Comparison of ENCODE assay signal across 11 cellular contexts in genomic region chr11:9726313-9727022, GRCh38.
DNase-seq lines count a peak whose midpoint lies in the region; ATAC-seq and TF ChIP-seq lines count a peak whose summit lies in the region.
"Had no signal": no experiment of that assay in that cellular context is flagged by ENCODE, and none has a peak within 500 bp of the region (broad histone marks: within the 10 kb centered on the region; RNA-seq: fewer than 3 reads in every experiment).

No MANE protein-coding gene starts in this region.

- ATAC-seq in HG03103 (IDR thresholded peaks at IDR 0.05; ENCODE audit: low read depth, unreplicated experiment) (peak; percentile 43), lower lobe of right lung (peak; percentile 42 to 88), gastroesophageal sphincter (no peak), GM21619 (IDR thresholded peaks at IDR 0.05; ENCODE audit: unreplicated experiment) (no peak)
- ATAC-seq: activated T-cell treated with anti-CD3 and anti-CD28 coated beads, Interleukin-2, amount 50 U/mL, for 72 hours had no signal

- peak overlapping the region; percentile 48 for H3K4me2 ChIP-seq in DOHH2 (ENCODE audit: low read length)

- H3K36me3 ChIP-seq in DOHH2 (ENCODE audit: control insufficient read depth, low read length) = peaks cover 95% of the 10 kb centered on the region
- peaks cover 43% of the 10 kb centered on the region for H3K36me3 ChIP-seq in lower lobe of right lung
- peaks cover 0 to 47% of the 10 kb centered on the region in 2 donors for H3K36me3 ChIP-seq in gastroesophageal sphincter

- H3K27me3 ChIP-seq in DOHH2 (ENCODE audit: control insufficient read depth, low read length) (no peaks in the 10 kb centered on the region), lower lobe of right lung (ENCODE audit: low read depth) (no peaks in the 10 kb centered on the region), gastroesophageal sphincter (no peaks in the 10 kb centered on the region)
- H3K27me3 ChIP-seq: esophagus muscularis mucosa had no signal

- peaks cover 96% of the 10 kb centered on the region for H3K79me2 ChIP-seq in DOHH2 (ENCODE audit: control insufficient read depth, low read length)
- H3K79me2 ChIP-seq: parathyroid adenoma had no signal

- peaks cover 6% of the 10 kb centered on the region; the same call in 1 of the 2 replicates for H4K20me1 ChIP-seq in DOHH2 (ENCODE audit: control insufficient read depth, insufficient read depth, low read depth, low read length)

- peak; percentile 44 for DNase-seq in RWPE1 (ENCODE audit: low spot score)
- no peak for DNase-seq in lower lobe of right lung
- DNase-seq in stimulated activated CD4-positive, alpha-beta T cell treated with anti-CD3 and anti-CD28 coated beads, Interleukin-4, amount 100 ng/mL, for 24 hours = no peak
- no peak for DNase-seq in GM19238 (ENCODE audit: insufficient read length, low spot score)
- DNase-seq: activated T-cell treated with anti-CD3 and anti-CD28 coated beads, Interleukin-2, amount 50 U/mL, for 72 hours had no signal

- H3K9me3 ChIP-seq in DOHH2 (ENCODE audit: control insufficient read depth, insufficient read depth, low read length) (no peaks in the 10 kb centered on the region), lower lobe of right lung (no peaks in the 10 kb centered on the region), gastroesophageal sphincter (no peaks in the 10 kb centered on the region)
- H3K9me3 ChIP-seq: esophagus muscularis mucosa had no signal

- H3K27ac ChIP-seq in DOHH2 (ENCODE audit: low read depth, low read length) = peak overlapping the region; percentile 67
- H3K27ac ChIP-seq in RWPE1 = no peak overlapping the region
- H3K27ac ChIP-seq in lower lobe of right lung = no peak overlapping the region
- H3K27ac ChIP-seq in gastroesophageal sphincter = peak overlapping the region in 1 of 4 donors; percentile 1
- H3K27ac ChIP-seq: parathyroid adenoma had no signal

- no peak for TF ChIP-seq EP300 in gastroesophageal sphincter (IDR thresholded peaks at IDR 0.05)

- H3K4me3 ChIP-seq in DOHH2 (ENCODE audit: low read length) (peak overlapping the region; percentile 28; the same call in 1 of the 2 replicates), lower lobe of right lung (no peak overlapping the region), gastroesophageal sphincter (no peak overlapping the region)
- H3K4me3 ChIP-seq: esophagus muscularis mucosa had no signal

- TF ChIP-seq POLR2A in gastroesophageal sphincter (IDR thresholded peaks at IDR 0.05) = no peak

- TF ChIP-seq CTCF in DOHH2 (IDR thresholded peaks at IDR 0.05; ENCODE audit: low read depth, low read length, poor library complexity, severe bottlenecking) (no peak), RWPE1 (conservative IDR thresholded peaks at IDR 0.05; ENCODE audit: low read depth) (no peak), lower lobe of right lung (IDR thresholded peaks at IDR 0.05) (no peak), gastroesophageal sphincter (IDR thresholded peaks at IDR 0.05) (no peak)

- H3K4me1 ChIP-seq in DOHH2 (ENCODE audit: control insufficient read depth, low read length) (peaks cover 97% of the 10 kb centered on the region), lower lobe of right lung (peaks cover 3% of the 10 kb centered on the region), gastroesophageal sphincter (peaks cover 0 to 16% (median 0%) of the 10 kb centered on the region in 3 donors)
- H3K4me1 ChIP-seq: parathyroid adenoma had no signal

- H3F3A ChIP-seq in DOHH2 (ENCODE audit: control insufficient read depth, insufficient read depth) = peaks cover 35% of the 10 kb centered on the region

- CTCF ChIA-PET in RWPE1 (lab: Yijun Ruan, JAX) = interaction anchor here (0.6 to 0.7 kb wide), 2 partner anchors 155 to 202 kb away, joined by 3 to 4 read pairs; no protein-coding TSS in a partner anchor

- H3K9me2 ChIP-seq in DOHH2 (replicated peaks; ENCODE audit: control insufficient read depth, low read length) = no peaks in the 10 kb centered on the region

- 39 to 77% methylated on average over 3 of the region's 3 CpGs for WGBS in gastroesophageal sphincter (ENCODE audit: low coverage in 1 of 2), 2 donors

- intact Hi-C loops in lower lobe of right lung (cut with DNase I) = no loop called here

- POLR2A ChIA-PET in RWPE1 (lab: Yijun Ruan, JAX; ENCODE audit: low non-redundant PET) = no interaction called here

Comparison
In these comparisons a context has a peak if more than half of its experiments do, and no peak if none do; other contexts are left out.
1. ATAC-seq: peak in HG03103 (single experiment) and lower lobe of right lung (2 of 2); none in gastroesophageal sphincter (single experiment) and GM21619 (single experiment).